In the genomic region with DNA sequence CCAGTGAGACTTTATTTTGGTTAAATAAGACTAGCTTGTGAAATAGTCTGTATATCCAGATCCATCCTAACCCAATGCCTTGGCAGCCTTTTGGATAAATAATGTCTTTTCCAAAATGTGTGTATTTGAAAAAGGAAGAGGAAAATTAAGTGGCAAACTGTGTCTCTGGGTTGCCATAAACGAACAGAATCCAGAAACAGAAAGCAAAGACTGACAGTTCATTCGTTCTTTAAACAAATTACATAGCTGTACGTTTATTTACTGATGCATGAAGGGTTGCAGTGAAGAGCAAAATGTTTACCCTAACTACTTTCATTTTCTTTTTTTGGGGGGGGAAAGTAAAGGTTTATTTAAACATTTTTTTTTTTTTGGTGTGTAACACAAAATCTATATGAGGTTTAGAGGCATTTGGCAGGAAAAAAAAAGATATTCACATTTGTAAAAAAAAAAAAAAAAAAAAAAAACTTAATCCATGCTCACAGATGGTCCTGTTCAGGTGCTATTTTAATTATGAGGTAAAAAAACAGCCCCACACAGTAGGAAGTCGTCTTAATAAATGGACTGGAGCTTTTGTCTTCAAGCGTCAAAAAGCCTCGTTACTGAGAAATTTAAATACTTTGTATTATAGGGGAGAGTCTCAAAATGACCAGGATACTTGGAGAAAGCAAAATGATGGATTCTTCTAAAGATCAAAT, we compare ENCODE assay signal across 11 cellular contexts.
DNase-seq lines count a peak whose midpoint lies in the region; ATAC-seq and TF ChIP-seq lines count a peak whose summit lies in the region.
"Had no signal": no experiment of that assay in that cellular context is flagged by ENCODE, and none has a peak within 500 bp of the region (broad histone marks: within the 10 kb centered on the region; RNA-seq: fewer than 3 reads in every experiment).

No MANE protein-coding gene starts in this region.

- CTCF ChIA-PET in Calu3 (lab: Charles Lee) = interaction anchor here (0.6 to 1.6 kb wide), 2 partner anchors 9 to 460 kb away, joined by 3 to 8 read pairs; no protein-coding TSS in a partner anchor

- TF ChIP-seq CTCF in Loucy (conservative IDR thresholded peaks at IDR 0.05; ENCODE audit: low read length) = no peak
- TF ChIP-seq CTCF in Calu3 (IDR thresholded peaks at IDR 0.05; ENCODE audit: unreplicated experiment) = no peak

- H3K27ac Mint-ChIP-seq in Calu3 (ENCODE audit: unreplicated experiment) = no peak overlapping the region

- H3K9me3 ChIP-seq in Loucy (ENCODE audit: insufficient read depth, low read depth, low read length) = no peaks in the 10 kb centered on the region
- H3K9me3 ChIP-seq: Caco-2, transverse colon had no signal

- H3K4me3 Mint-ChIP-seq in Calu3 (ENCODE audit: low read depth, unreplicated experiment) = no peak overlapping the region

- no peaks in the 10 kb centered on the region for H3K27me3 Mint-ChIP-seq in Calu3 (ENCODE audit: unreplicated experiment)

- DNase-seq in germinal center (ENCODE audit: low spot score) (peak; percentile 16), Calu3 (no peak), AG20443 (ENCODE audit: low spot score) (no peak), cortex of kidney (lab: John Stamatoyannopoulos, UW) (no peak)
- DNase-seq: Caco-2, T-helper 2 cell, transverse colon had no signal

- H2AFZ ChIP-seq in Loucy (ENCODE audit: low read length) = no peak overlapping the region

- peaks cover 94% of the 10 kb centered on the region for H3K4me1 ChIP-seq in Loucy (ENCODE audit: insufficient read depth, low read length, poor library complexity, severe bottlenecking)

- H4K20me1 ChIP-seq in Loucy (ENCODE audit: insufficient read depth, low read length, poor library complexity, severe bottlenecking) = no peaks in the 10 kb centered on the region

- H3K4me2 ChIP-seq in Loucy (ENCODE audit: low read depth, low read length, poor library complexity, severe bottlenecking) = peak overlapping the region; percentile 45

- no peaks in the 10 kb centered on the region for H3K36me3 ChIP-seq in Loucy (ENCODE audit: insufficient read depth, low read length)
- H3K36me3 ChIP-seq: transverse colon had no signal

- no peaks in the 10 kb centered on the region for H3K36me3 Mint-ChIP-seq in Calu3 (ENCODE audit: insufficient read depth, unreplicated experiment)

- intact Hi-C loops in Calu3 (cut with micrococcal nuclease; ENCODE audit: unreplicated experiment) = loop anchor here (5.0 to 10.0 kb wide), 2 partner anchors 173 to 865 kb away; no protein-coding TSS in a partner anchor

- H3K9me2 ChIP-seq in Loucy (replicated peaks; ENCODE audit: low read depth, low read length) = no peaks in the 10 kb centered on the region

- H3K4me3 ChIP-seq in Loucy (ENCODE audit: low read length, poor library complexity, severe bottlenecking) = peak overlapping the region; percentile 5
- H3K4me3 ChIP-seq: transverse colon had no signal

- peak; percentile 64 for ATAC-seq in GM18498 (IDR thresholded peaks at IDR 0.05; ENCODE audit: unreplicated experiment)
- peak; percentile 73 for ATAC-seq in GM21390 (IDR thresholded peaks at IDR 0.05; ENCODE audit: unreplicated experiment)
- no peak for ATAC-seq in HG03097 (IDR thresholded peaks at IDR 0.05; ENCODE audit: low FRiP score, unreplicated experiment)

- H3K9ac ChIP-seq in Loucy (ENCODE audit: low read depth, low read length, poor library complexity, severe bottlenecking) = peak overlapping the region; percentile 44

- H3F3A ChIP-seq in Loucy (ENCODE audit: low read depth) = no peaks in the 10 kb centered on the region

- no peaks in the 10 kb centered on the region for H3K4me1 Mint-ChIP-seq in Calu3 (ENCODE audit: low read depth, unreplicated experiment)

- no peaks in the 10 kb centered on the region for H3K9me3 Mint-ChIP-seq in Calu3 (ENCODE audit: low read depth, unreplicated experiment)

- BruUV-seq in Calu3 (replicated peaks; lab: Mats Ljungman, UMichigan) = no TSS peak

- H3K79me2 ChIP-seq in Loucy (ENCODE audit: insufficient read depth, low read length) = 0 out of 2 replicates have a peak, but pooled peaks cover 8% of the 10 kb centered on the region

- no peaks in the 10 kb centered on the region for H3K27me3 ChIP-seq in Loucy (ENCODE audit: insufficient read depth, low read length, poor library complexity, severe bottlenecking)
- H3K27me3 ChIP-seq: transverse colon had no signal
